In genomic region chr12:131747276-131747675, GRCh38 we compare ENCODE assay signal across 1 cellular context.
TF ChIP-seq lines count a peak whose summit lies in the region.

No MANE protein-coding gene starts in this region.

TF ChIP-seq in GM23338, 12 proteins besides CTCF, POLR2A, EP300 and RAD21 (continued from another document):
- TF ChIP-seq ZNF462 (CRISPR knock-in tag; IDR thresholded peaks at IDR 0.05) (no peak), STAT1 (IDR thresholded peaks at IDR 0.05; ENCODE audit: unreplicated experiment) (no peak)
